ENCODE assay signal across 1 cellular context in the genomic region with DNA sequence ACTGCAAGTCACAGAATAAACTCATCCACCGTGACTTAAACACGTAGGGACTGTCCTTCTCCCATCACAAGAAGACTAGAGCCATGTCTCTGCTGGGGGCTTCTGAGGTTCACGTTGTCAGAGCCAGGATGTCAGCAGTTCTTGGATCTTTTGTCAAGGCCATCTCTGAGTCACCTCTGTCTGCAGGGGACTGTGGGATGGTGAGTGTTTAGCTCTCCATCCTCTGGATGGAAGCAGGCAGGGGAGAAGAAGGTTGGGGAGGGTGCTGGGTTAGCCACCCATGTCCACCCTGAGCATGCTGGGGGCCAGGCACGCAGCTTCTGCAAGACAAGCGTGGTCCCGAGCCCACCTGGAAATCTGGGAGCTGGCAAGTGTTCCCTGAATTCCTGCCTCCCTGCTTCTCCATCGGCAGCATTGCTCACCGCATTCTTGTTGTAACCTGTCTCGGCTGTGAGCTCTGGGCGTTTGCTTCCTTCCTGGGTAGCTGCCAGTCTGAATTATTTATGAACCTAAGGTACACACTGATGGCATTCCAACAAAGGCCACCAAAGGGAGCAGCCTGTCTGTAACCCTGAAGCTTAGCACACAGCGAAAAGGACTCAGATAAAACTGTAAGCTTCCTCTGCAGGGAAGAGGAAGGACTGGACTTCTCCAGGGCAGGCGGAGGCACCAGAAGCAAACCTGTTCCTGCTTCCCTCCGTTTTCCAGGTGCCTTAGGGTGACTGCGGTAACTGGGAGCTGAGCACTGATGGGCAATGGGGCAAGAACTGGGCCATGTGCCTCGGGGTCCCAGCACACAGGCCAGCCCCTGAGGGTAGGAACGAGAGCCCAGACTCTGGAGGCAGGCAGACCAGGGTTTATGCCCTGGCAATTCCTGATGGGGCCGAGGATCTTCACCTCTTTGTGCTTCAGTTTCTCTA.
TF ChIP-seq lines count a peak whose summit lies in the region.

No MANE protein-coding gene starts in this region.

TF ChIP-seq in K562, 482 proteins besides CTCF, POLR2A, EP300 and RAD21 (continued from another document):
- no peak for TF ChIP-seq ZBED1 (IDR thresholded peaks at IDR 0.05)
- no peak for TF ChIP-seq NCOA1 (IDR thresholded peaks at IDR 0.05; ENCODE audit: low read depth)
- TF ChIP-seq ZNF282 (CRISPR knock-in tag; IDR thresholded peaks at IDR 0.05) = no peak
- TF ChIP-seq MXD1 (CRISPR knock-in tag; IDR thresholded peaks at IDR 0.05; ENCODE audit: borderline replicate concordance, poor library complexity, severe bottlenecking) = no peak
- no peak for TF ChIP-seq ZNF274 (IDR thresholded peaks at IDR 0.05; ENCODE audit: borderline replicate concordance, low read depth, low read length)
